ENCODE assay signal across 29 cellular contexts in the genomic region with DNA sequence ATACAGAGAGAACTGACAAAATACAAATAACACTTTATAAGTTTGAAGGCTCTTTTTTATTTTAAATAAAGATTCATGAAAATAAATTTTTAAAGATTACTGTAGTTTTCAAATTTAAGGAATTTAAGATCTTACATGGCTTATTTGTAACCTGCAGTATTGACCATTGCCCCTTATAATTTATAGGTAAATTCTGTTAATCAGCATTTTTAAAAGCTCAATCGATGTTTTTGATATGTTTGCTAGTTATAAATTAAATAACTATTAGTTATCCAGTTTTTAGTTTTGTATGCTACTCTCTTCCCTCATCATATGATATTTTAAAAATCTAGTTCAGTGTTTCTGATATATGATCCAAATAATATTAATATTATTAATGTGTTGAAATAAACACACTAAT.
"Had no signal": no experiment of that assay in that cellular context is flagged by ENCODE, and none has a peak within 500 bp of the region (broad histone marks: within the 10 kb centered on the region; RNA-seq: fewer than 3 reads in every experiment).

No MANE protein-coding gene starts in this region.

- H3K27me3 ChIP-seq: brain microvascular endothelial cell, esophagus muscularis mucosa, foreskin keratinocyte, gastroesophageal sphincter, heart right ventricle, hepatocyte had no signal

- ATAC-seq: activated T-cell treated with anti-CD3 and anti-CD28 coated beads, Interleukin-2, amount 50 U/mL, for 4 hours; activated T-helper 17 cell treated with anti-CD3 and anti-CD28 coated beads, Interleukin-2, amount 50 U/mL, for 72 hours; effector memory CD8-positive, alpha-beta T cell; foreskin keratinocyte; gastroesophageal sphincter; heart right ventricle; WTC11 had no signal

- H3K27ac ChIP-seq: brain microvascular endothelial cell, esophagus muscularis mucosa, foreskin keratinocyte, gastroesophageal sphincter, heart right ventricle, hepatocyte, VCaP had no signal

- H3K4me2 ChIP-seq: hepatocyte had no signal

- DNase-seq: activated CD4-positive, alpha-beta memory T cell treated with anti-CD3 and anti-CD28 coated beads, Interleukin-2, amount 10 ng/mL, durations not matched to agents 7 days and 5 days; activated CD4-positive, alpha-beta T cell treated with anti-CD3 and anti-CD28 coated beads for 1 hour; activated CD4-positive, alpha-beta T cell treated with anti-CD3 and anti-CD28 coated beads for 4 hours; activated CD4-positive, alpha-beta T cell treated with anti-CD3 and anti-CD28 coated beads, Interleukin-2, amount 10 ng/mL, durations not matched to agents 7 days and 5 days; activated CD4-positive, alpha-beta T cell treated with anti-CD3 and anti-CD28 coated beads, Interleukin-2, amount 50 U/mL, for 4 hours; activated effector memory CD4-positive, alpha-beta T cell treated with Interleukin-2 at 50 U/mL for 16 hours; activated gamma-delta T cell treated with Interleukin-2 at 50 U/mL for 16 hours; activated naive CD4-positive, alpha-beta T cell treated with anti-CD3 and anti-CD28 coated beads, Interleukin-2, amount 50 U/mL, for 16 hours; activated naive CD4-positive, alpha-beta T cell treated with Interleukin-2 at 50 U/mL for 16 hours; activated T-cell treated with anti-CD3 and anti-CD28 coated beads, Interleukin-2, amount 50 U/mL, for 4 hours; amniotic stem cell; anterior cingulate cortex; brain microvascular endothelial cell; cortex of kidney; dermis blood vessel endothelial cell; effector CD4-positive, alpha-beta T cell; effector memory CD8-positive, alpha-beta T cell; erythroblast; foreskin keratinocyte; heart right ventricle; T-helper 2 cell had no signal

- FAIRE-seq: astrocyte, bronchial epithelial cell had no signal

- H3K9me3 ChIP-seq: esophagus muscularis mucosa, gastroesophageal sphincter, heart right ventricle had no signal

- H3K4me1 ChIP-seq: esophagus muscularis mucosa, foreskin keratinocyte, gastroesophageal sphincter had no signal

- H3K79me2 ChIP-seq: hepatocyte had no signal

- H3K4me3 ChIP-seq: esophagus muscularis mucosa, gastroesophageal sphincter, heart right ventricle, hepatocyte had no signal

- H3K36me3 ChIP-seq: brain microvascular endothelial cell had no signal

- H2AFZ ChIP-seq: hepatocyte had no signal
